8 cellular contexts compared by ENCODE assay signal in the genomic region with DNA sequence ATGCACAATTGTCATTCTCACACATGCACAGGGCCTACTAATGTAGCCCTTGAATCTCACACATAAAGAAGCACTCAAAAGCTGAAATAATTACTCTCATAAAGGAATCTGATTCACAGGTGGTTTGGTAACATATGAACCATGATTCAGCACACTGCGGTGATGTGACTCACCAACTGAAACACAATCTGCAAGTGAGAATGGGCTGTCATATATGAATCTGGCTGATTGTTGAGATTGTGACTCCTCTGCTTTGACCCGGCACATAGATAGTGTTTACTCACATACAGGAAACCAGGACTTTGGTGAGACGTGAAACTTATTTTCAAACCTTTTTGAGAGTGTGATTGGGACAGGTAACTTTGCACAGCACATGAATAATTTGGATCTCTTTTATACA.
DNase-seq lines count a peak whose midpoint lies in the region; ATAC-seq and TF ChIP-seq lines count a peak whose summit lies in the region.
"Not testable (repeated sequence)": the region's sequence is repeated elsewhere in the genome, so short reads cannot be mapped to it uniquely, and the experiment has no call there.

No MANE protein-coding gene starts in this region.

- not testable (repeated sequence) for H3K27ac Mint-ChIP-seq in activated naive CD8-positive, alpha-beta T cell treated with anti-CD3 and anti-CD28 coated beads, Interleukin-2, amount 50 U/mL, for 24 hours

- peak; percentile 84 for ATAC-seq in GM18498 (IDR thresholded peaks at IDR 0.05; ENCODE audit: unreplicated experiment)
- peak; percentile 81 for ATAC-seq in GM21390 (IDR thresholded peaks at IDR 0.05; ENCODE audit: unreplicated experiment)
- ATAC-seq in HG02623 (IDR thresholded peaks at IDR 0.05; ENCODE audit: unreplicated experiment), result peak; percentile 69
- peak; percentile 72 for ATAC-seq in HG03066 (IDR thresholded peaks at IDR 0.05; ENCODE audit: low read depth, unreplicated experiment)
- ATAC-seq in HG03457 (IDR thresholded peaks at IDR 0.05; ENCODE audit: unreplicated experiment), result peak; percentile 88
- ATAC-seq in RWPE2 (ENCODE audit: low read depth), result peak; percentile 76
- ATAC-seq in activated naive CD8-positive, alpha-beta T cell treated with anti-CD3 and anti-CD28 coated beads, Interleukin-2, amount 50 U/mL, for 24 hours, result peak; percentile 52
- peak; percentile 52 for ATAC-seq in stimulated activated naive CD8-positive, alpha-beta T cell treated with anti-CD3 and anti-CD28 coated beads, Interleukin-15, Interleukin-2, amounts not matched to agents 100 U/mL and 50 U/mL, for 24 hours

- H3K27me3 ChIP-seq in RWPE2 (ENCODE audit: insufficient read depth, poor library complexity, severe bottlenecking), result not testable (repeated sequence)

- not testable (repeated sequence) for H3K9me3 Mint-ChIP-seq in activated naive CD8-positive, alpha-beta T cell treated with anti-CD3 and anti-CD28 coated beads, Interleukin-2, amount 50 U/mL, for 24 hours

- not testable (repeated sequence) for TF ChIP-seq CTCF in RWPE2 (IDR thresholded peaks at IDR 0.05; ENCODE audit: poor library complexity, severe bottlenecking)

- not testable (repeated sequence) for H3K27ac ChIP-seq in RWPE2 (ENCODE audit: poor library complexity, severe bottlenecking)

- not testable (repeated sequence) for H3K4me1 ChIP-seq in RWPE2 (ENCODE audit: insufficient read depth, poor library complexity, severe bottlenecking)

- H3K9me3 ChIP-seq in RWPE2 (ENCODE audit: severe bottlenecking), result not testable (repeated sequence)

- not testable (repeated sequence) for H3K36me3 Mint-ChIP-seq in activated naive CD8-positive, alpha-beta T cell treated with anti-CD3 and anti-CD28 coated beads, Interleukin-2, amount 50 U/mL, for 24 hours (ENCODE audit: low read depth)

- not testable (repeated sequence) for H3K27me3 Mint-ChIP-seq in activated naive CD8-positive, alpha-beta T cell treated with anti-CD3 and anti-CD28 coated beads, Interleukin-2, amount 50 U/mL, for 24 hours

- not testable (repeated sequence) for DNase-seq in RWPE2 (ENCODE audit: low spot score); activated naive CD8-positive, alpha-beta T cell treated with anti-CD3 and anti-CD28 coated beads, Interleukin-2, amount 50 U/mL, for 24 hours; stimulated activated naive CD8-positive, alpha-beta T cell treated with anti-CD3 and anti-CD28 coated beads, Interleukin-15, Interleukin-2, amounts not matched to agents 100 U/mL and 50 U/mL, for 24 hours

- not testable (repeated sequence) for H3K4me3 Mint-ChIP-seq in activated naive CD8-positive, alpha-beta T cell treated with anti-CD3 and anti-CD28 coated beads, Interleukin-2, amount 50 U/mL, for 24 hours

- H3K4me3 ChIP-seq in RWPE2 (ENCODE audit: severe bottlenecking), result not testable (repeated sequence)

- H3K4me1 Mint-ChIP-seq in activated naive CD8-positive, alpha-beta T cell treated with anti-CD3 and anti-CD28 coated beads, Interleukin-2, amount 50 U/mL, for 24 hours, result not testable (repeated sequence)

- not testable (repeated sequence) for H3K36me3 ChIP-seq in RWPE2 (ENCODE audit: low read depth)
